In genomic region chr9:127808347-127809001, GRCh38 we compare ENCODE assay signal across 20 cellular contexts. TPM values are rescaled to one million over a fixed set of nuclear protein-coding genes. Genes with fewer than 3 reads are reported as not detected.
DNase-seq lines count a peak whose midpoint lies in the region; ATAC-seq, FAIRE-seq and TF ChIP-seq lines count a peak whose summit lies in the region.
"Had no signal": no experiment of that assay in that cellular context is flagged by ENCODE, and none has a peak within 500 bp of the region (broad histone marks: within the 10 kb centered on the region; RNA-seq: fewer than 3 reads in every experiment).

No MANE protein-coding gene starts in this region.

- in situ Hi-C loops in HepG2 (cut with HindIII; ENCODE audit: extremely low pct_ligation_motif_present, low pct_unique_long_range_greater_than_20kb) (no loop called here), G401 (cut with HindIII; ENCODE audit: low sequenced_read_pairs) (no loop called here)

- no peak for DNase-seq in activated CD8-positive, alpha-beta T cell treated with anti-CD3 and anti-CD28 coated beads, Interleukin-2, amount 10 ng/mL, durations not matched to agents 7 days and 5 days
- DNase-seq in activated CD8-positive, alpha-beta T cell treated with anti-CD3 and anti-CD28 coated beads for 36 hours, result no peak
- DNase-seq in HepG2 (ENCODE audit: low spot score), result no peak
- no peak for DNase-seq in G401 (ENCODE audit: low spot score)
- DNase-seq in NCI-H446 (lab: John Stamatoyannopoulos, UW), result no peak
- DNase-seq: CD4-positive, CD25-positive, alpha-beta regulatory T cell; MG63; NCI-H1105 treated with DMSO at 0.1 percent for 48 hours; NCI-H187 treated with DMSO at 0.1 percent for 48 hours; NCI-H774; SJCRH30 had no signal

- WGBS in HepG2 (ENCODE audit: low lambda C conversion rate), result 95% methylated on average over 9 of the region's 17 CpGs

- no peak overlapping the region for H3K27ac Mint-ChIP-seq in activated CD8-positive, alpha-beta T cell treated with anti-CD3 and anti-CD28 coated beads, Interleukin-2, amount 10 ng/mL, durations not matched to agents 7 days and 5 days
- H3K27ac Mint-ChIP-seq in activated CD8-positive, alpha-beta T cell treated with anti-CD3 and anti-CD28 coated beads for 36 hours, result no peak overlapping the region

- CTCF ChIA-PET in activated CD8-positive, alpha-beta T cell treated with anti-CD3 and anti-CD28 coated beads, Interleukin-2, amount 10 ng/mL, durations not matched to agents 7 days and 5 days (lab: Charles Lee), result interaction anchor here (1.2 to 1.9 kb wide), 3 partner anchors 61 to 113 kb away, joined by 3 to 9 read pairs (median 4); partner anchors contain the start of gene ST6GALNAC4
- CTCF ChIA-PET in activated CD8-positive, alpha-beta T cell treated with anti-CD3 and anti-CD28 coated beads for 36 hours (lab: Charles Lee), result no interaction called here
- CTCF ChIA-PET in HepG2 (lab: Yijun Ruan, JAX; ENCODE audit: low intra/inter-chr PET ratio, low total read pairs), result no interaction called here

- no peaks in the 10 kb centered on the region for H3F3A ChIP-seq in OCI-LY1 (ENCODE audit: insufficient read depth, low read length)

- H3K36me3 ChIP-seq in BLaER1 treated with 17β-estradiol and CSF1 and Interleukin-3, amounts not matched to agents 10 nM and 100 nM, result peaks cover 61 to 94% (median 90%) of the 10 kb centered on the region in 11 experiments
- peaks cover 67% of the 10 kb centered on the region for H3K36me3 ChIP-seq in OCI-LY1 (ENCODE audit: insufficient read depth, low read length)
- peaks cover 15 to 49% of the 10 kb centered on the region in 2 experiments; a peak in 4 of 5 replicates for H3K36me3 ChIP-seq in HepG2 (replicated peaks in 1 of 2; ENCODE audit: control insufficient read depth in 1 of 2, insufficient read depth in 2 of 2, low read length in 2 of 2)

- no peak for TF ChIP-seq EP300 in HepG2 (IDR thresholded peaks at IDR 0.05; ENCODE audit: low read depth in 2 of 2, low read length in 2 of 2)
- no peak for TF ChIP-seq EP300 in HepG2 (CRISPR knock-in tag; IDR thresholded peaks at IDR 0.05; ENCODE audit: borderline replicate concordance)

- peaks cover 38% of the 10 kb centered on the region for H3K36me3 Mint-ChIP-seq in activated CD8-positive, alpha-beta T cell treated with anti-CD3 and anti-CD28 coated beads, Interleukin-2, amount 10 ng/mL, durations not matched to agents 7 days and 5 days (ENCODE audit: low read depth)
- peaks cover 42% of the 10 kb centered on the region for H3K36me3 Mint-ChIP-seq in activated CD8-positive, alpha-beta T cell treated with anti-CD3 and anti-CD28 coated beads for 36 hours (ENCODE audit: low read depth)

- intact Hi-C loops in activated CD8-positive, alpha-beta T cell treated with anti-CD3 and anti-CD28 coated beads for 36 hours (cut with micrococcal nuclease), result no loop called here
- intact Hi-C loops in HepG2 (cut with micrococcal nuclease; ENCODE audit: unreplicated experiment), result no loop called here

- H3K4me1 Mint-ChIP-seq in activated CD8-positive, alpha-beta T cell treated with anti-CD3 and anti-CD28 coated beads, Interleukin-2, amount 10 ng/mL, durations not matched to agents 7 days and 5 days (ENCODE audit: low read depth), result peaks cover 26% of the 10 kb centered on the region
- peaks cover 13% of the 10 kb centered on the region for H3K4me1 Mint-ChIP-seq in activated CD8-positive, alpha-beta T cell treated with anti-CD3 and anti-CD28 coated beads for 36 hours (ENCODE audit: low read depth)

- H3K4me1 ChIP-seq in BLaER1 treated with 17β-estradiol and CSF1 and Interleukin-3, amounts not matched to agents 10 nM and 100 nM, result peaks cover 74 to 89% (median 83%) of the 10 kb centered on the region in 10 experiments
- H3K4me1 ChIP-seq in OCI-LY1 (ENCODE audit: insufficient read depth, low read length, severe bottlenecking) (peaks cover 10% of the 10 kb centered on the region), HepG2 (ENCODE audit: insufficient read depth, low read length) (peaks cover 28% of the 10 kb centered on the region)

- peak overlapping the region; percentile 88 to 99 (median 96); a peak in 21 of 22 replicates for H3K4me2 ChIP-seq in BLaER1 treated with 17β-estradiol and CSF1 and Interleukin-3, amounts not matched to agents 10 nM and 100 nM
- H3K4me2 ChIP-seq in OCI-LY1 (ENCODE audit: low read length) (no peak overlapping the region), HepG2 (ENCODE audit: low read depth, low read length) (no peak overlapping the region)
- H3K4me2 ChIP-seq: KMS-11 had no signal

- no peaks in the 10 kb centered on the region for H3K9me3 Mint-ChIP-seq in activated CD8-positive, alpha-beta T cell treated with anti-CD3 and anti-CD28 coated beads, Interleukin-2, amount 10 ng/mL, durations not matched to agents 7 days and 5 days (ENCODE audit: insufficient read depth)
- H3K9me3 Mint-ChIP-seq in activated CD8-positive, alpha-beta T cell treated with anti-CD3 and anti-CD28 coated beads for 36 hours, result no peaks in the 10 kb centered on the region
- H3K9me3 Mint-ChIP-seq: CD4-positive, CD25-positive, alpha-beta regulatory T cell had no signal

- H3K27ac ChIP-seq in BLaER1 treated with 17β-estradiol and CSF1 and Interleukin-3, amounts not matched to agents 10 nM and 100 nM, result peak overlapping the region in 6 of 11 experiments; percentile 7 to 62 (median 40); a peak in 8 of 22 replicates
- peak overlapping the region; percentile 40 for H3K27ac ChIP-seq in OCI-LY1 (ENCODE audit: low read depth, low read length, poor library complexity, severe bottlenecking)
- H3K27ac ChIP-seq in HepG2 (ENCODE audit: extremely low read length, insufficient read depth, low read length), result no peak overlapping the region
- H3K27ac ChIP-seq: KMS-11, SJCRH30 had no signal

- no peak for FAIRE-seq in HepG2 (lab: Jason Lieb, UNC)
- FAIRE-seq: A204.1, G401.6, GM12891, RCC 7860 had no signal

- no peak for TF ChIP-seq CTCF in activated CD8-positive, alpha-beta T cell treated with anti-CD3 and anti-CD28 coated beads for 36 hours (IDR thresholded peaks at IDR 0.05)
- TF ChIP-seq CTCF in OCI-LY1 (IDR thresholded peaks at IDR 0.05; ENCODE audit: low read length) (no peak), HepG2 (CRISPR knock-in tag; IDR thresholded peaks at IDR 0.05) (no peak)

- POLR2A ChIA-PET in activated CD8-positive, alpha-beta T cell treated with anti-CD3 and anti-CD28 coated beads, Interleukin-2, amount 10 ng/mL, durations not matched to agents 7 days and 5 days (lab: Charles Lee), result interaction anchor here (0.7 to 0.9 kb wide), 2 partner anchors 12 to 88 kb away, joined by 3 to 4 read pairs; no protein-coding TSS in a partner anchor
- POLR2A ChIA-PET in activated CD8-positive, alpha-beta T cell treated with anti-CD3 and anti-CD28 coated beads for 36 hours (lab: Charles Lee), result interaction anchor here (0.6 to 1.7 kb wide), 9 partner anchors 10 to 146 kb away, joined by 3 to 5 read pairs (median 3); partner anchors contain the start of gene ENG
- POLR2A ChIA-PET in HepG2 (lab: Yijun Ruan, JAX), result interaction anchor here (0.8 to 1.2 kb wide), 3 partner anchors 11 to 16 kb away, joined by 3 to 4 read pairs (median 3); no protein-coding TSS in a partner anchor

- peak overlapping the region in 9 of 11 experiments; percentile 11 to 97 (median 49); a peak in 15 of 22 replicates for H3K9ac ChIP-seq in BLaER1 treated with 17β-estradiol and CSF1 and Interleukin-3, amounts not matched to agents 10 nM and 100 nM
- H3K9ac ChIP-seq in OCI-LY1 (ENCODE audit: low read length) (no peak overlapping the region), HepG2 (ENCODE audit: insufficient read depth, low read depth, low read length) (no peak overlapping the region)
- H3K9ac ChIP-seq: KMS-11 had no signal

- H3K27me3 Mint-ChIP-seq in activated CD8-positive, alpha-beta T cell treated with anti-CD3 and anti-CD28 coated beads, Interleukin-2, amount 10 ng/mL, durations not matched to agents 7 days and 5 days (ENCODE audit: low read depth), result no peaks in the 10 kb centered on the region
- no peaks in the 10 kb centered on the region for H3K27me3 Mint-ChIP-seq in activated CD8-positive, alpha-beta T cell treated with anti-CD3 and anti-CD28 coated beads for 36 hours
- H3K27me3 Mint-ChIP-seq: CD4-positive, CD25-positive, alpha-beta regulatory T cell had no signal

- peak; percentile 4 for ATAC-seq in activated CD8-positive, alpha-beta T cell treated with anti-CD3 and anti-CD28 coated beads, Interleukin-2, amount 10 ng/mL, durations not matched to agents 7 days and 5 days
- no peak for ATAC-seq in activated CD8-positive, alpha-beta T cell treated with anti-CD3 and anti-CD28 coated beads for 36 hours
- no peak for ATAC-seq in HepG2
- ATAC-seq in GM21367 (IDR thresholded peaks at IDR 0.05; ENCODE audit: unreplicated experiment), result no peak

- peaks cover 4% of the 10 kb centered on the region; the same call in 1 of the 2 replicates for H3K79me2 ChIP-seq in OCI-LY1 (ENCODE audit: insufficient read depth, low read length)
- peaks cover 11% of the 10 kb centered on the region for H3K79me2 ChIP-seq in HepG2 (ENCODE audit: insufficient read depth, low read length)

- BruUV-seq in HepG2 (replicated peaks; lab: Mats Ljungman, UMichigan), result no TSS peak

- H4K20me1 ChIP-seq in BLaER1 treated with 17β-estradiol and CSF1 and Interleukin-3, amounts not matched to agents 10 nM and 100 nM, result peaks cover 22 to 95% (median 78%) of the 10 kb centered on the region in 11 experiments; a peak in 20 of 22 replicates
- H4K20me1 ChIP-seq in OCI-LY1 (ENCODE audit: insufficient read depth, low read length) (no peaks in the 10 kb centered on the region), HepG2 (ENCODE audit: insufficient read depth, low read length) (no peaks in the 10 kb centered on the region; the same call in 1 of the 2 replicates)

- peak overlapping the region in 3 of 10 experiments; percentile 14 to 39 (median 36); a peak in 5 of 20 replicates for H3K4me3 ChIP-seq in BLaER1 treated with 17β-estradiol and CSF1 and Interleukin-3, amounts not matched to agents 10 nM and 100 nM
- H3K4me3 ChIP-seq in OCI-LY1 (ENCODE audit: low read depth, low read length, poor library complexity, severe bottlenecking) (no peak overlapping the region), HepG2 (replicated peaks in 1 of 3; ENCODE audit: insufficient read depth in 1 of 3, low read depth in 2 of 3, low read length in 3 of 3) (no peak overlapping the region)
- H3K4me3 ChIP-seq: HAP-1, MG63, SJCRH30 had no signal

- H2AFZ ChIP-seq in OCI-LY1 (ENCODE audit: low read length) (no peak overlapping the region), HepG2 (ENCODE audit: low read length) (no peak overlapping the region)

- no peak overlapping the region for H3K4me3 Mint-ChIP-seq in activated CD8-positive, alpha-beta T cell treated with anti-CD3 and anti-CD28 coated beads, Interleukin-2, amount 10 ng/mL, durations not matched to agents 7 days and 5 days
- no peak overlapping the region for H3K4me3 Mint-ChIP-seq in activated CD8-positive, alpha-beta T cell treated with anti-CD3 and anti-CD28 coated beads for 36 hours

- no peak for TF ChIP-seq POLR2A in HepG2 (IDR thresholded peaks at IDR 0.05; ENCODE audit: insufficient read depth in 1 of 2, low read depth in 2 of 2, low read length in 2 of 2)

- H3K27me3 ChIP-seq in BLaER1 treated with 17β-estradiol and CSF1 and Interleukin-3, amounts not matched to agents 10 nM and 100 nM, result no peaks in the 10 kb centered on the region
- H3K27me3 ChIP-seq in OCI-LY1 (ENCODE audit: insufficient read depth, low read length) (no peaks in the 10 kb centered on the region), HepG2 (ENCODE audit: control insufficient read depth in 1 of 2, insufficient read depth in 2 of 2, low read length in 2 of 2) (no peaks in the 10 kb centered on the region; a peak in 1 of 5 replicates)
- H3K27me3 ChIP-seq: MG63, SJCRH30 had no signal

- no peak for TF ChIP-seq RAD21 in HepG2 (CRISPR knock-in tag; IDR thresholded peaks at IDR 0.05)

- no peaks in the 10 kb centered on the region for H3K9me2 ChIP-seq in OCI-LY1 (ENCODE audit: low read depth, low read length)

- H3K9me3 ChIP-seq in BLaER1 treated with 17β-estradiol and CSF1 and Interleukin-3, amounts not matched to agents 10 nM and 100 nM (replicated peaks in 1 of 11), result no peaks in the 10 kb centered on the region
- H3K9me3 ChIP-seq in OCI-LY1 (ENCODE audit: low read length) (no peaks in the 10 kb centered on the region), HepG2 (ENCODE audit: low read length) (no peaks in the 10 kb centered on the region)
- H3K9me3 ChIP-seq: HAP-1, MG63, SJCRH30 had no signal

RNA-seq across cellular contexts. Expression of gene FPGS, which starts 5.8 kb away (rescaled TPM):
- 10 to 100 TPM; 91.5 to 98.3 TPM for total RNA-seq in activated CD8-positive, alpha-beta T cell treated with anti-CD3 and anti-CD28 coated beads, Interleukin-2, amount 10 ng/mL, durations not matched to agents 7 days and 5 days
- total RNA-seq in activated CD8-positive, alpha-beta T cell treated with anti-CD3 and anti-CD28 coated beads for 36 hours, result 10 to 100 TPM; 79.8 to 80.4 TPM
- 20.3 and 35.6 TPM in 2 replicates for total RNA-seq in HepG2 (2016; rRNA removed; fragmentation: Illumina TruSeq; extraction: Trizol)
- 7.4 and 10.3 TPM in 2 replicates for total RNA-seq in HepG2 (2016; cell fraction: cytosol; rRNA removed; fragmentation: Illumina TruSeq; extraction: Trizol; ENCODE audit: low read depth)
- 18.5 and 37.2 TPM in 2 replicates for total RNA-seq in HepG2 (2016; cell fraction: insoluble cytoplasmic fraction; rRNA removed; fragmentation: Illumina TruSeq; extraction: Trizol)
- total RNA-seq in HepG2 (2016; cell fraction: membrane; rRNA removed; fragmentation: Illumina TruSeq; extraction: Trizol), result 18.1 and 18.9 TPM in 2 replicates
- 26.8 and 31.7 TPM in 2 replicates for total RNA-seq in HepG2 (2016; cell fraction: nucleus; rRNA removed; fragmentation: Illumina TruSeq; extraction: Trizol)
- 36.8 and 41.3 TPM in 2 replicates for polyA plus RNA-seq in HepG2 (2011; rRNA removed)
- 20.2 and 34.2 TPM in 2 replicates for polyA plus RNA-seq in HepG2 (2011; cell fraction: cytosol; rRNA removed)
- polyA plus RNA-seq in HepG2 (2011; cell fraction: nucleus; rRNA removed), result 102 and 128 TPM in 2 replicates
- 16.9 and 23.2 TPM in 2 replicates for polyA plus RNA-seq in HepG2 (2012)
- polyA plus RNA-seq in HepG2 (2016; cell fraction: cytosol; fragmentation: Illumina TruSeq; extraction: Trizol; ENCODE audit: low read depth), result 8.3 and 9.4 TPM in 2 replicates
- polyA plus RNA-seq in HepG2 (2016; cell fraction: insoluble cytoplasmic fraction; fragmentation: Illumina TruSeq; extraction: Trizol; ENCODE audit: low read depth), result 21.4 and 32.6 TPM in 2 replicates
- polyA plus RNA-seq in HepG2 (2016; cell fraction: membrane; fragmentation: Illumina TruSeq; extraction: Trizol; ENCODE audit: low read depth), result 12.8 and 13.0 TPM in 2 replicates
- 68.3 and 83.1 TPM in 2 replicates for polyA plus RNA-seq in HepG2 (2016; cell fraction: nucleus; fragmentation: Illumina TruSeq; extraction: Trizol; ENCODE audit: insufficient read depth, low read depth)
- polyA minus RNA-seq in HepG2 (2011; rRNA and poly(A)+ RNA removed; ENCODE audit: low replicate concordance), result 71.8 and 195 TPM in 2 replicates
- 13.5 and 19.9 TPM in 2 replicates for polyA minus RNA-seq in HepG2 (2011; cell fraction: cytosol; rRNA and poly(A)+ RNA removed)
- 25.4 and 26.6 TPM in 2 replicates for polyA minus RNA-seq in HepG2 (2011; cell fraction: nucleus; rRNA and poly(A)+ RNA removed)
- 164 and 188 TPM in 2 replicates for total RNA-seq in G401 (2014; rRNA removed; shearing (Covaris generic))

RNA-seq across cellular contexts. Expression of gene CDK9, which starts 22.6 kb away (rescaled TPM):
- 100 to 1,000 TPM; 132 to 136 TPM for total RNA-seq in activated CD8-positive, alpha-beta T cell treated with anti-CD3 and anti-CD28 coated beads, Interleukin-2, amount 10 ng/mL, durations not matched to agents 7 days and 5 days
- total RNA-seq in activated CD8-positive, alpha-beta T cell treated with anti-CD3 and anti-CD28 coated beads for 36 hours, result 10 to 100 TPM; 86.2 to 91.6 TPM
- 16.8 TPM in 2 replicates for total RNA-seq in HepG2 (2016; rRNA removed; fragmentation: Illumina TruSeq; extraction: Trizol)
- 5.3 and 6.3 TPM in 2 replicates for total RNA-seq in HepG2 (2016; cell fraction: cytosol; rRNA removed; fragmentation: Illumina TruSeq; extraction: Trizol; ENCODE audit: low read depth)
- 14.3 and 15.5 TPM in 2 replicates for total RNA-seq in HepG2 (2016; cell fraction: insoluble cytoplasmic fraction; rRNA removed; fragmentation: Illumina TruSeq; extraction: Trizol)
- total RNA-seq in HepG2 (2016; cell fraction: membrane; rRNA removed; fragmentation: Illumina TruSeq; extraction: Trizol), result 13.1 and 13.7 TPM in 2 replicates
- total RNA-seq in HepG2 (2016; cell fraction: nucleus; rRNA removed; fragmentation: Illumina TruSeq; extraction: Trizol), result 13.7 and 14.2 TPM in 2 replicates
- polyA plus RNA-seq in HepG2 (2011; rRNA removed), result 21.5 and 26.1 TPM in 2 replicates
- 16.1 and 24.8 TPM in 2 replicates for polyA plus RNA-seq in HepG2 (2011; cell fraction: cytosol; rRNA removed)
- polyA plus RNA-seq in HepG2 (2011; cell fraction: nucleus; rRNA removed), result 85.3 and 97.2 TPM in 2 replicates
- 18.5 and 23.5 TPM in 2 replicates for polyA plus RNA-seq in HepG2 (2012)
- 7.2 and 7.8 TPM in 2 replicates for polyA plus RNA-seq in HepG2 (2016; cell fraction: cytosol; fragmentation: Illumina TruSeq; extraction: Trizol; ENCODE audit: low read depth)
- 21.4 and 33.5 TPM in 2 replicates for polyA plus RNA-seq in HepG2 (2016; cell fraction: insoluble cytoplasmic fraction; fragmentation: Illumina TruSeq; extraction: Trizol; ENCODE audit: low read depth)
- polyA plus RNA-seq in HepG2 (2016; cell fraction: membrane; fragmentation: Illumina TruSeq; extraction: Trizol; ENCODE audit: low read depth), result 10.9 and 12.8 TPM in 2 replicates
- polyA plus RNA-seq in HepG2 (2016; cell fraction: nucleus; fragmentation: Illumina TruSeq; extraction: Trizol; ENCODE audit: insufficient read depth, low read depth), result 35.3 and 35.6 TPM in 2 replicates
- polyA minus RNA-seq in HepG2 (2011; rRNA and poly(A)+ RNA removed; ENCODE audit: low replicate concordance), result 47.9 and 105 TPM in 2 replicates
- 13.9 and 18.8 TPM in 2 replicates for polyA minus RNA-seq in HepG2 (2011; cell fraction: cytosol; rRNA and poly(A)+ RNA removed)
- polyA minus RNA-seq in HepG2 (2011; cell fraction: nucleus; rRNA and poly(A)+ RNA removed), result 27.6 and 29.4 TPM in 2 replicates
- total RNA-seq in G401 (2014; rRNA removed; shearing (Covaris generic)), result 103 and 121 TPM in 2 replicates

RNA-seq across cellular contexts. Expression of gene SH2D3C, which starts 30.0 kb away (rescaled TPM):
- 10 to 100 TPM; 75.6 to 77.5 TPM for total RNA-seq in activated CD8-positive, alpha-beta T cell treated with anti-CD3 and anti-CD28 coated beads, Interleukin-2, amount 10 ng/mL, durations not matched to agents 7 days and 5 days
- 10 to 100 TPM; 29.9 to 30.3 TPM for total RNA-seq in activated CD8-positive, alpha-beta T cell treated with anti-CD3 and anti-CD28 coated beads for 36 hours
- total RNA-seq in HepG2 (2016; rRNA removed; fragmentation: Illumina TruSeq; extraction: Trizol), result not detected in 2 replicates
- total RNA-seq in HepG2 (2016; cell fraction: cytosol; rRNA removed; fragmentation: Illumina TruSeq; extraction: Trizol; ENCODE audit: low read depth), result not detected in 2 replicates
- not detected in 2 replicates for total RNA-seq in HepG2 (2016; cell fraction: insoluble cytoplasmic fraction; rRNA removed; fragmentation: Illumina TruSeq; extraction: Trizol)
- total RNA-seq in HepG2 (2016; cell fraction: membrane; rRNA removed; fragmentation: Illumina TruSeq; extraction: Trizol), result not detected in 2 replicates
- total RNA-seq in HepG2 (2016; cell fraction: nucleus; rRNA removed; fragmentation: Illumina TruSeq; extraction: Trizol), result not detected in 2 replicates
- polyA plus RNA-seq in HepG2 (2011; rRNA removed), result not detected in 2 replicates
- polyA plus RNA-seq in HepG2 (2011; cell fraction: cytosol; rRNA removed), result 0.03 TPM in 1 of 2 replicates, not detected in the other
- polyA plus RNA-seq in HepG2 (2011; cell fraction: nucleus; rRNA removed), result not detected in 2 replicates
- polyA plus RNA-seq in HepG2 (2012), result 0.19 TPM in 1 of 2 replicates, not detected in the other
- not detected in 2 replicates for polyA plus RNA-seq in HepG2 (2016; cell fraction: cytosol; fragmentation: Illumina TruSeq; extraction: Trizol; ENCODE audit: low read depth)
- not detected in 2 replicates for polyA plus RNA-seq in HepG2 (2016; cell fraction: insoluble cytoplasmic fraction; fragmentation: Illumina TruSeq; extraction: Trizol; ENCODE audit: low read depth)
- polyA plus RNA-seq in HepG2 (2016; cell fraction: membrane; fragmentation: Illumina TruSeq; extraction: Trizol; ENCODE audit: low read depth), result not detected in 2 replicates
- not detected in 2 replicates for polyA plus RNA-seq in HepG2 (2016; cell fraction: nucleus; fragmentation: Illumina TruSeq; extraction: Trizol; ENCODE audit: insufficient read depth, low read depth)
- 0.20 and 0.84 TPM in 2 replicates for polyA minus RNA-seq in HepG2 (2011; rRNA and poly(A)+ RNA removed; ENCODE audit: low replicate concordance)
- polyA minus RNA-seq in HepG2 (2011; cell fraction: cytosol; rRNA and poly(A)+ RNA removed), result not detected in 2 replicates
- polyA minus RNA-seq in HepG2 (2011; cell fraction: nucleus; rRNA and poly(A)+ RNA removed), result not detected in 2 replicates
- 4.6 and 6.5 TPM in 2 replicates for total RNA-seq in G401 (2014; rRNA removed; shearing (Covaris generic))

RNA-seq across cellular contexts. Expression of gene ENG, which starts 46.0 kb away (rescaled TPM):
- 10 to 100 TPM; 22.9 to 24.3 TPM for total RNA-seq in activated CD8-positive, alpha-beta T cell treated with anti-CD3 and anti-CD28 coated beads, Interleukin-2, amount 10 ng/mL, durations not matched to agents 7 days and 5 days
- total RNA-seq in activated CD8-positive, alpha-beta T cell treated with anti-CD3 and anti-CD28 coated beads for 36 hours, result 10 to 100 TPM; 14.2 to 15.0 TPM
- 0.02 TPM in 1 of 2 replicates, not detected in the other for total RNA-seq in HepG2 (2016; rRNA removed; fragmentation: Illumina TruSeq; extraction: Trizol)
- not detected in 2 replicates for total RNA-seq in HepG2 (2016; cell fraction: cytosol; rRNA removed; fragmentation: Illumina TruSeq; extraction: Trizol; ENCODE audit: low read depth)
- 0.07 and 0.17 TPM in 2 replicates for total RNA-seq in HepG2 (2016; cell fraction: insoluble cytoplasmic fraction; rRNA removed; fragmentation: Illumina TruSeq; extraction: Trizol)
- total RNA-seq in HepG2 (2016; cell fraction: membrane; rRNA removed; fragmentation: Illumina TruSeq; extraction: Trizol), result 0.07 and 0.22 TPM in 2 replicates
- 0.25 TPM in 1 of 2 replicates, not detected in the other for total RNA-seq in HepG2 (2016; cell fraction: nucleus; rRNA removed; fragmentation: Illumina TruSeq; extraction: Trizol)
- 1.1 and 1.4 TPM in 2 replicates for polyA plus RNA-seq in HepG2 (2011; rRNA removed)
- 0.82 and 1.1 TPM in 2 replicates for polyA plus RNA-seq in HepG2 (2011; cell fraction: cytosol; rRNA removed)
- 2.1 and 2.3 TPM in 2 replicates for polyA plus RNA-seq in HepG2 (2011; cell fraction: nucleus; rRNA removed)
- 1.4 and 1.5 TPM in 2 replicates for polyA plus RNA-seq in HepG2 (2012)
- not detected in 2 replicates for polyA plus RNA-seq in HepG2 (2016; cell fraction: cytosol; fragmentation: Illumina TruSeq; extraction: Trizol; ENCODE audit: low read depth)
- polyA plus RNA-seq in HepG2 (2016; cell fraction: insoluble cytoplasmic fraction; fragmentation: Illumina TruSeq; extraction: Trizol; ENCODE audit: low read depth), result 0.08 TPM in 1 of 2 replicates, not detected in the other
- polyA plus RNA-seq in HepG2 (2016; cell fraction: membrane; fragmentation: Illumina TruSeq; extraction: Trizol; ENCODE audit: low read depth), result 0.06 and 0.13 TPM in 2 replicates
- polyA plus RNA-seq in HepG2 (2016; cell fraction: nucleus; fragmentation: Illumina TruSeq; extraction: Trizol; ENCODE audit: insufficient read depth, low read depth), result 0.20 and 0.22 TPM in 2 replicates
- polyA minus RNA-seq in HepG2 (2011; rRNA and poly(A)+ RNA removed; ENCODE audit: low replicate concordance), result 1.2 and 26.5 TPM in 2 replicates
- 0.30 and 0.62 TPM in 2 replicates for polyA minus RNA-seq in HepG2 (2011; cell fraction: cytosol; rRNA and poly(A)+ RNA removed)
- 0.75 and 0.90 TPM in 2 replicates for polyA minus RNA-seq in HepG2 (2011; cell fraction: nucleus; rRNA and poly(A)+ RNA removed)
- 2.6 and 4.4 TPM in 2 replicates for total RNA-seq in G401 (2014; rRNA removed; shearing (Covaris generic))

Comparison
In these comparisons a context has a peak if more than half of its experiments do, and no peak if none do; other contexts are left out.
1. H3K4me2 ChIP-seq: peak in BLaER1 treated with 17β-estradiol and CSF1 and Interleukin-3, amounts not matched to agents 10 nM and 100 nM (11 of 11); none in OCI-LY1 (single experiment) and HepG2 (single experiment).
2. H3K9ac ChIP-seq: peak in BLaER1 treated with 17β-estradiol and CSF1 and Interleukin-3, amounts not matched to agents 10 nM and 100 nM (9 of 11); none in OCI-LY1 (single experiment) and HepG2 (single experiment).